In genomic region chr11:60871378-60872061, GRCh38 we compare ENCODE assay signal across 10 cellular contexts. TPM values are rescaled to one million over a fixed set of nuclear protein-coding genes. Genes with fewer than 3 reads are reported as not detected.
DNase-seq lines count a peak whose midpoint lies in the region.
"Had no signal": no experiment of that assay in that cellular context is flagged by ENCODE, and none has a peak within 500 bp of the region (broad histone marks: within the 10 kb centered on the region; RNA-seq: fewer than 3 reads in every experiment).

No MANE protein-coding gene starts in this region.

- DNase-seq in DMS79 treated with DMSO at 0.1 percent for 48 hours (lab: John Stamatoyannopoulos, UW), result peak; percentile 65
- DNase-seq in NCI-H69 (lab: John Stamatoyannopoulos, UW), result peak; percentile 44
- peak; percentile 40 for DNase-seq in fibroblast of gingiva (ENCODE audit: low read depth)
- peak; percentile 57 for DNase-seq in posterior vena cava (ENCODE audit: low spot score)
- DNase-seq in NCI-H1105 treated with DMSO at 0.1 percent for 48 hours (lab: John Stamatoyannopoulos, UW), result no peak
- DNase-seq in DMS153 treated with DMSO at 0.1 percent for 48 hours (lab: John Stamatoyannopoulos, UW; ENCODE audit: unreplicated experiment), result no peak
- DNase-seq in HuH-7.5 (ENCODE audit: low spot score), result no peak
- no peak for DNase-seq in NCI-H187 treated with DMSO at 0.1 percent for 48 hours (lab: John Stamatoyannopoulos, UW)
- DNase-seq: NCI-H2029 treated with DMSO at 0.1 percent for 48 hours had no signal

- intact Hi-C loops in posterior vena cava (cut with DNase I), result no loop called here

RNA-seq across cellular contexts. Expression of gene ZP1, which starts 4.2 kb away (rescaled TPM):
- total RNA-seq in posterior vena cava, result not detected
- total RNA-seq: urinary bladder had no signal

RNA-seq across cellular contexts. Expression of gene PTGDR2, which starts 15.8 kb away (rescaled TPM):
- total RNA-seq in posterior vena cava, result under 1 TPM in 1 of 2 donors, not detected in 1; 0.14 TPM

RNA-seq across cellular contexts. Expression of gene CCDC86, which starts 29.6 kb away (rescaled TPM):
- 10 to 100 TPM; 14.9 to 21.9 TPM for total RNA-seq in posterior vena cava

RNA-seq across cellular contexts. Expression of gene PRPF19, which starts 34.9 kb away (rescaled TPM):
- total RNA-seq in posterior vena cava, result 10 to 100 TPM; 47.6 to 50.9 TPM

RNA-seq across cellular contexts. Expression of gene TMEM109, which starts 42.4 kb away (rescaled TPM):
- 100 to 1,000 TPM; 118 to 125 TPM for total RNA-seq in posterior vena cava

Comparison
In these comparisons a context has a peak if more than half of its experiments do, and no peak if none do; other contexts are left out.
1. DNase-seq: peak in DMS79 treated with DMSO at 0.1 percent for 48 hours (single experiment), NCI-H69 (single experiment), fibroblast of gingiva (single experiment) and posterior vena cava (single experiment); none in NCI-H1105 treated with DMSO at 0.1 percent for 48 hours (single experiment), DMS153 treated with DMSO at 0.1 percent for 48 hours (single experiment), HuH-7.5 (single experiment) and NCI-H187 treated with DMSO at 0.1 percent for 48 hours (single experiment).